In genomic region chr16:19086322-19087199, GRCh38 we compare ENCODE assay signal across 8 cellular contexts. TPM values are rescaled to one million over a fixed set of nuclear protein-coding genes. Genes with fewer than 3 reads are reported as not detected.
DNase-seq lines count a peak whose midpoint lies in the region; ATAC-seq, FAIRE-seq and TF ChIP-seq lines count a peak whose summit lies in the region.

No MANE protein-coding gene starts in this region.

- no peak for TF ChIP-seq EP300 in gastroesophageal sphincter (IDR thresholded peaks at IDR 0.05)

- H3K27ac ChIP-seq in gastroesophageal sphincter, result peak overlapping the region in 2 of 4 donors; percentile 33 to 65

- H3K36me3 ChIP-seq in gastroesophageal sphincter, result peaks cover 0 to 9% of the 10 kb centered on the region in 2 donors

- 9 to 44% methylated on average over 4 to 23 of the region's 52 CpGs for WGBS in gastroesophageal sphincter (ENCODE audit: low coverage in 1 of 2), 2 donors

- peak; percentile 76 for TF ChIP-seq CTCF in D721Med (IDR thresholded peaks at IDR 0.05; ENCODE audit: insufficient read depth, missing control alignments)
- peak; percentile 96 for TF ChIP-seq CTCF in LNCAP (IDR thresholded peaks at IDR 0.05)
- peak; percentile 97 to 100 (median 98) for TF ChIP-seq CTCF in gastroesophageal sphincter (IDR thresholded peaks at IDR 0.05)

- H3K27me3 ChIP-seq in gastroesophageal sphincter, result no peaks in the 10 kb centered on the region

- ATAC-seq in GM21529 (IDR thresholded peaks at IDR 0.05; ENCODE audit: unreplicated experiment) (peak; percentile 88), gastroesophageal sphincter (peak; percentile 96)

- no peaks in the 10 kb centered on the region for H3K9me3 ChIP-seq in gastroesophageal sphincter

- FAIRE-seq in D721Med (lab: Jason Lieb, UNC), result no peak

- no peak for TF ChIP-seq POLR2A in gastroesophageal sphincter (IDR thresholded peaks at IDR 0.05)

- DNase-seq in D721Med (ENCODE audit: insufficient read length, low spot score) (peak; percentile 50), SHP77 (lab: John Stamatoyannopoulos, UW) (peak; percentile 89 to 91), non-pigmented ciliary epithelial cell (ENCODE audit: low read depth) (peak; percentile 65), stromal cell of bone marrow (ENCODE audit: low read depth) (peak; percentile 70)
- peak; percentile 64 for DNase-seq in activated gamma-delta T cell treated with anti-CD3 and anti-CD28 coated beads, Interleukin-2, amount 50 U/mL, for 16 hours (ENCODE audit: low read depth)

- peaks cover 0 to 18% (median 0%) of the 10 kb centered on the region in 3 donors for H3K4me1 ChIP-seq in gastroesophageal sphincter

- peak overlapping the region; percentile 2 to 50 for H3K4me3 ChIP-seq in gastroesophageal sphincter

RNA-seq across cellular contexts. Expression of gene COQ7, which starts 19.1 kb away (rescaled TPM):
- 10 to 100 TPM; 28.9 to 37.8 (median 34.3) TPM for total RNA-seq in gastroesophageal sphincter

RNA-seq across cellular contexts. Expression of gene ITPRIPL2, which starts 27.2 kb away (rescaled TPM):
- 100 to 1,000 TPM in 1 of 4 donors, 10 to 100 TPM in 3; 53.9 to 115 (median 69.2) TPM for total RNA-seq in gastroesophageal sphincter
